1 cellular context compared by ENCODE assay signal in genomic region chr9:136322756-136323330, GRCh38.
TF ChIP-seq lines count a peak whose summit lies in the region.

No MANE protein-coding gene starts in this region.

TF ChIP-seq in K562, 482 proteins besides CTCF, POLR2A, EP300 and RAD21:
- TF ChIP-seq ARID2 (IDR thresholded peaks at IDR 0.05) (no peak), ZNF324 (CRISPR knock-in tag; IDR thresholded peaks at IDR 0.05) (no peak), ELF1 (tag; IDR thresholded peaks at IDR 0.05) (no peak), CSDE1 (IDR thresholded peaks at IDR 0.05) (no peak), TARDBP (IDR thresholded peaks at IDR 0.05) (no peak)
